Comparison of ENCODE assay signal across 13 cellular contexts in the genomic region with DNA sequence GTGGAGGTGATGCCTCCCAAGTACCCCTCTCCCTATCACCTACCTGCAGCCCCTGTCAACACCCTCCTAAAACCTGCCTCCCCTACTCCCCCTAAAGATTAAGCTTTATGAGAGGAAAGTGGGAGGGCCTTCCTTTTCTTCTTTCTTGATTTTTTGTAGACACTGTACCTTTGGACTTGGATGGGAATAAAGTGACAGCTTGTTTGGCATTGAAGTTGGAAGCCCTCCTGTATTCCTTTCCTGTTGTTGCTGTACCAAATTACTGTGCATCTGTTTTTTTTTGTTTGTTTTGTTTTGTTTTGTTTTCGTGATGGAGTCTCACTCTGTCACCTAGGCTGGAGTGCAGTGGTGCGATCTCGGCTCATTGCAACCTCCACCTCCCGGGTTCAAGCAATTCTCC.
DNase-seq lines count a peak whose midpoint lies in the region; TF ChIP-seq lines count a peak whose summit lies in the region.
"Had no signal": no experiment of that assay in that cellular context is flagged by ENCODE, and none has a peak within 500 bp of the region (broad histone marks: within the 10 kb centered on the region; RNA-seq: fewer than 3 reads in every experiment).

No MANE protein-coding gene starts in this region.

- intact Hi-C loops in uterus (cut with DNase I; ENCODE audit: low total_unique reads) = no loop called here

- peak; percentile 26 for DNase-seq in NCI-H1694 (lab: John Stamatoyannopoulos, UW)
- peak; percentile 31 for DNase-seq in NCI-H446 treated with DMSO at 0.1 percent for 48 hours (lab: John Stamatoyannopoulos, UW)
- peak; percentile 84 for DNase-seq in cerebellar cortex (ENCODE audit: low spot score)
- no peak for DNase-seq in NCI-H2081 (lab: John Stamatoyannopoulos, UW)
- DNase-seq in uterus = no peak
- DNase-seq in AML-193 (lab: John Stamatoyannopoulos, UW) = no peak
- DNase-seq: ACHN; Caco-2; CD4-positive, alpha-beta T cell; GDM1; GM23248 had no signal

- TF ChIP-seq POLR2A in uterus (IDR thresholded peaks at IDR 0.05) = no peak

- H3K9me3 ChIP-seq in uterus = no peaks in the 10 kb centered on the region
- H3K9me3 ChIP-seq: Caco-2, HAP-1 had no signal

- no peak overlapping the region for H3K27ac ChIP-seq in uterus
- H3K27ac ChIP-seq: C4-2B, GM23248 had no signal

- H3K4me1 ChIP-seq in uterus = no peaks in the 10 kb centered on the region
- H3K4me1 ChIP-seq: Caco-2, HAP-1 had no signal

- H3K36me3 ChIP-seq in uterus = no peaks in the 10 kb centered on the region
- H3K36me3 ChIP-seq: HAP-1 had no signal

- H3K27me3 ChIP-seq in uterus = no peaks in the 10 kb centered on the region

- no peak for TF ChIP-seq CTCF in uterus (IDR thresholded peaks at IDR 0.05)

- no peak overlapping the region for H3K4me3 ChIP-seq in uterus
- H3K4me3 ChIP-seq: GM23248, HAP-1 had no signal

Comparison
In these comparisons a context has a peak if more than half of its experiments do, and no peak if none do; other contexts are left out.
1. DNase-seq: peak in NCI-H1694 (single experiment), NCI-H446 treated with DMSO at 0.1 percent for 48 hours (single experiment) and cerebellar cortex (single experiment); none in NCI-H2081 (0 of 2), uterus (0 of 2) and AML-193 (0 of 2).